11 cellular contexts compared by ENCODE assay signal in genomic region chr4:20194079-20195013, GRCh38. TPM values are rescaled to one million over a fixed set of nuclear protein-coding genes. Genes with fewer than 3 reads are reported as not detected.
DNase-seq lines count a peak whose midpoint lies in the region; ATAC-seq and TF ChIP-seq lines count a peak whose summit lies in the region.
"Had no signal": no experiment of that assay in that cellular context is flagged by ENCODE, and none has a peak within 500 bp of the region (broad histone marks: within the 10 kb centered on the region; RNA-seq: fewer than 3 reads in every experiment).

No MANE protein-coding gene starts in this region.

- H3K27ac ChIP-seq in suprapubic skin (peak overlapping the region; percentile 48), substantia nigra (ENCODE audit: low read depth, low read length, poor library complexity, severe bottlenecking) (no peak overlapping the region)

- no peaks in the 10 kb centered on the region for H3K27me3 ChIP-seq in suprapubic skin
- H3K27me3 ChIP-seq: MG63 had no signal

- DNase-seq in HFF-Myc (ENCODE audit: extremely low read depth, low read depth) = peak; percentile 52
- DNase-seq in foreskin melanocyte = peak; percentile 35
- DNase-seq in suprapubic skin (ENCODE audit: low spot score in 2 of 2) = no peak
- DNase-seq in substantia nigra (lab: John Stamatoyannopoulos, UW) = no peak
- DNase-seq: activated gamma-delta T cell treated with Interleukin-2 at 50 U/mL for 16 hours; MG63; stimulated activated CD4-positive, alpha-beta T cell treated with anti-CD3 and anti-CD28 coated beads, Interleukin-15, amount 100 ng/mL, for 24 hours had no signal

- H3K36me3 ChIP-seq in suprapubic skin = no peaks in the 10 kb centered on the region
- H3K36me3 ChIP-seq: MG63 had no signal

- H3K4me3 ChIP-seq in HFF-Myc (replicated peaks; ENCODE audit: low read depth, low read length) (no peak overlapping the region), suprapubic skin (no peak overlapping the region)
- H3K4me3 ChIP-seq: MG63 had no signal

- peak; percentile 68 for ATAC-seq in SK-N-SH treated with all-trans-retinoic acid at 6 μM for 48 hours
- ATAC-seq in GM21526 (IDR thresholded peaks at IDR 0.05; ENCODE audit: low FRiP score, unreplicated experiment) = no peak
- no peak for ATAC-seq in GM18867 (IDR thresholded peaks at IDR 0.05; ENCODE audit: unreplicated experiment)

- no peaks in the 10 kb centered on the region for H3K9me3 ChIP-seq in suprapubic skin
- H3K9me3 ChIP-seq: MG63 had no signal

- no peak for TF ChIP-seq EP300 in suprapubic skin (IDR thresholded peaks at IDR 0.05)

- no peak for TF ChIP-seq POLR2A in suprapubic skin (IDR thresholded peaks at IDR 0.05)

- H3K4me1 ChIP-seq in suprapubic skin = peaks cover 10% of the 10 kb centered on the region

- WGBS in suprapubic skin = 45% methylated on average over 1 of the region's 1 CpG

- TF ChIP-seq CTCF in HFF-Myc (IDR thresholded peaks at IDR 0.05; ENCODE audit: low read depth, low read length, missing control alignments) (no peak), suprapubic skin (IDR thresholded peaks at IDR 0.05) (no peak)

TF ChIP-seq in SK-N-SH treated with all-trans-retinoic acid at 6 μM for 48 hours, 23 proteins besides CTCF, POLR2A, EP300 and RAD21:
- TF ChIP-seq PPARA (CRISPR knock-in tag; IDR thresholded peaks at IDR 0.05; ENCODE audit: borderline replicate concordance) (no peak), OSR1 (CRISPR knock-in tag; IDR thresholded peaks at IDR 0.05) (no peak), SNAI2 (CRISPR knock-in tag; IDR thresholded peaks at IDR 0.05) (no peak), ZC3H10 (CRISPR knock-in tag; IDR thresholded peaks at IDR 0.05) (no peak)
- TF ChIP-seq, protein P1, sequence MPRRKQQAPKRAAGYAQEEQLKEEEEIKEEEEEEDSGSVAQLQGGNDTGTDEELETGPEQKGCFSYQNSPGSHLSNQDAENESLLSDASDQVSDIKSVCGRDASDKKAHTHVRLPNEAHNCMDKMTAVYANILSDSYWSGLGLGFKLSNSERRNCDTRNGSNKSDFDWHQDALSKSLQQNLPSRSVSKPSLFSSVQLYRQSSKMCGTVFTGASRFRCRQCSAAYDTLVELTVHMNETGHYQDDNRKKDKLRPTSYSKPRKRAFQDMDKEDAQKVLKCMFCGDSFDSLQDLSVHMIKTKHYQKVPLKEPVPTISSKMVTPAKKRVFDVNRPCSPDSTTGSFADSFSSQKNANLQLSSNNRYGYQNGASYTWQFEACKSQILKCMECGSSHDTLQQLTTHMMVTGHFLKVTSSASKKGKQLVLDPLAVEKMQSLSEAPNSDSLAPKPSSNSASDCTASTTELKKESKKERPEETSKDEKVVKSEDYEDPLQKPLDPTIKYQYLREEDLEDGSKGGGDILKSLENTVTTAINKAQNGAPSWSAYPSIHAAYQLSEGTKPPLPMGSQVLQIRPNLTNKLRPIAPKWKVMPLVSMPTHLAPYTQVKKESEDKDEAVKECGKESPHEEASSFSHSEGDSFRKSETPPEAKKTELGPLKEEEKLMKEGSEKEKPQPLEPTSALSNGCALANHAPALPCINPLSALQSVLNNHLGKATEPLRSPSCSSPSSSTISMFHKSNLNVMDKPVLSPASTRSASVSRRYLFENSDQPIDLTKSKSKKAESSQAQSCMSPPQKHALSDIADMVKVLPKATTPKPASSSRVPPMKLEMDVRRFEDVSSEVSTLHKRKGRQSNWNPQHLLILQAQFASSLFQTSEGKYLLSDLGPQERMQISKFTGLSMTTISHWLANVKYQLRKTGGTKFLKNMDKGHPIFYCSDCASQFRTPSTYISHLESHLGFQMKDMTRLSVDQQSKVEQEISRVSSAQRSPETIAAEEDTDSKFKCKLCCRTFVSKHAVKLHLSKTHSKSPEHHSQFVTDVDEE (CRISPR knock-in tag; IDR thresholded peaks at IDR 0.05) = no peak

RNA-seq across cellular contexts. Expression of gene SLIT2, which starts 57.4 kb away (rescaled TPM):
- total RNA-seq in suprapubic skin = 1 to 10 TPM; 2.5 to 4.7 (median 3.0) TPM
- total RNA-seq: mononuclear cell had no signal

Comparison
In these comparisons a context has a peak if more than half of its experiments do, and no peak if none do; other contexts are left out.
1. DNase-seq: peak in HFF-Myc (single experiment) and foreskin melanocyte (single experiment); none in suprapubic skin (0 of 2) and substantia nigra (0 of 49).